Comparison of ENCODE assay signal across 1 cellular context in genomic region chr11:46392421-46393230, GRCh38.
TF ChIP-seq lines count a peak whose summit lies in the region.

No MANE protein-coding gene starts in this region.

TF ChIP-seq in HEK293, 187 proteins besides CTCF, POLR2A, EP300 and RAD21 (continued from another document and continues in another):
- TF ChIP-seq ZSCAN30 (tag by site-specific recombination; IDR thresholded peaks at IDR 0.05) = no peak; the same call in 1 of the 2 replicates
- TF ChIP-seq PRDM2 (tag by site-specific recombination; IDR thresholded peaks at IDR 0.05; ENCODE audit: borderline replicate concordance) = no peak
- TF ChIP-seq REST (tag by site-specific recombination; IDR thresholded peaks at IDR 0.05) = peak; percentile 99
- TF ChIP-seq SP2 (tag by site-specific recombination; IDR thresholded peaks at IDR 0.05) = peak; percentile 66
- TF ChIP-seq ZNF266 (tag by site-specific recombination; IDR thresholded peaks at IDR 0.05; ENCODE audit: low read depth) = no peak
- peak; percentile 75 for TF ChIP-seq ZBTB20 (tag by site-specific recombination; IDR thresholded peaks at IDR 0.05)
- peak; percentile 76 for TF ChIP-seq ZBTB6 (tag by site-specific recombination; IDR thresholded peaks at IDR 0.05)
- peak; percentile 64 for TF ChIP-seq ZFP37 (tag by site-specific recombination; IDR thresholded peaks at IDR 0.05)
- TF ChIP-seq PATZ1 (tag by site-specific recombination; IDR thresholded peaks at IDR 0.05) = peak; percentile 86
- no peak for TF ChIP-seq ZNF792 (tag by site-specific recombination; IDR thresholded peaks at IDR 0.05)
- 0 out of 2 replicates have a peak, but pooled peaks have one; percentile 29 for TF ChIP-seq PBX3 (CRISPR knock-in tag; IDR thresholded peaks at IDR 0.05)
- TF ChIP-seq ZNF837 (tag by site-specific recombination; IDR thresholded peaks at IDR 0.05) = no peak
- no peak for TF ChIP-seq TSHZ1 (tag by site-specific recombination; IDR thresholded peaks at IDR 0.05; ENCODE audit: borderline replicate concordance)
- TF ChIP-seq ZXDB (tag by site-specific recombination; IDR thresholded peaks at IDR 0.05) = peak; percentile 55
- TF ChIP-seq SP7 (tag by site-specific recombination; IDR thresholded peaks at IDR 0.05) = peak; percentile 63
- peak; percentile 60 for TF ChIP-seq SP3 (tag by site-specific recombination; IDR thresholded peaks at IDR 0.05)
- TF ChIP-seq TCF7L2 (IDR thresholded peaks at IDR 0.05; ENCODE audit: borderline replicate concordance, low read depth, low read length) = no peak
- TF ChIP-seq EGR2 (tag by site-specific recombination; IDR thresholded peaks at IDR 0.05; ENCODE audit: low read depth) = peak; percentile 69
- TF ChIP-seq ZSCAN16 (tag by site-specific recombination; IDR thresholded peaks at IDR 0.05) = no peak
- no peak for TF ChIP-seq GFI1B (tag by site-specific recombination; IDR thresholded peaks at IDR 0.05)
- TF ChIP-seq ZNF704 (tag by site-specific recombination; IDR thresholded peaks at IDR 0.05) = no peak
- no peak for TF ChIP-seq ZNF830 (tag by site-specific recombination; IDR thresholded peaks at IDR 0.05; ENCODE audit: low read depth)
- no peak for TF ChIP-seq ZNF37A (tag by site-specific recombination; IDR thresholded peaks at IDR 0.05)
- TF ChIP-seq BCL11B (tag by site-specific recombination; IDR thresholded peaks at IDR 0.05; ENCODE audit: low read depth) = 0 out of 2 replicates have a peak, but pooled peaks have one; percentile 50
- TF ChIP-seq ZNF561 (tag by site-specific recombination; IDR thresholded peaks at IDR 0.05; ENCODE audit: borderline replicate concordance) = no peak; the same call in 1 of the 2 replicates
- TF ChIP-seq ZFHX2 (tag by site-specific recombination; conservative IDR thresholded peaks at IDR 0.05) = peak; percentile 89
- no peak for TF ChIP-seq ZNF24 (tag by site-specific recombination; IDR thresholded peaks at IDR 0.05)
- TF ChIP-seq ZBTB21 (tag by site-specific recombination; IDR thresholded peaks at IDR 0.05) = no peak
- TF ChIP-seq GLI2 (tag by site-specific recombination; IDR thresholded peaks at IDR 0.05; ENCODE audit: borderline replicate concordance, low read depth) = no peak
- peak; percentile 44 for TF ChIP-seq ZIC2 (tag by site-specific recombination; IDR thresholded peaks at IDR 0.05)
- no peak for TF ChIP-seq ZNF530 (tag by site-specific recombination; IDR thresholded peaks at IDR 0.05; ENCODE audit: low read depth)
- TF ChIP-seq ZBTB8A (tag by site-specific recombination; IDR thresholded peaks at IDR 0.05) = peak; percentile 95
